ENCODE assay signal across 22 cellular contexts in genomic region chr2:180781276-180781675, GRCh38.
DNase-seq lines count a peak whose midpoint lies in the region; ATAC-seq and TF ChIP-seq lines count a peak whose summit lies in the region.
"Had no signal": no experiment of that assay in that cellular context is flagged by ENCODE, and none has a peak within 500 bp of the region (broad histone marks: within the 10 kb centered on the region; RNA-seq: fewer than 3 reads in every experiment).

No MANE protein-coding gene starts in this region.

- no peak for TF ChIP-seq POLR2A in ovary (IDR thresholded peaks at IDR 0.05)

- TF ChIP-seq CTCF in choroid plexus epithelial cell (conservative IDR thresholded peaks at IDR 0.05; ENCODE audit: low read depth, low read length) (no peak), ovary (IDR thresholded peaks at IDR 0.05) (no peak)

- H3K9me3 Mint-ChIP-seq in activated naive CD8-positive, alpha-beta T cell treated with anti-CD3 and anti-CD28 coated beads, Interleukin-2, amount 50 U/mL, for 24 hours: no peaks in the 10 kb centered on the region

- 90 to 96% (median 93%) methylated on average over 2 of the region's 2 CpGs for whole genome bisulfite sequencing in ovary, 3 donors

- peak; percentile 35 for DNase-seq in Daoy (ENCODE audit: low read depth)
- peak; percentile 19 for DNase-seq in M059J (ENCODE audit: low read depth)
- DNase-seq in RPMI7951 (ENCODE audit: low read depth): peak; percentile 7
- DNase-seq in choroid plexus epithelial cell (ENCODE audit: low read depth): peak; percentile 13
- DNase-seq in activated naive CD8-positive, alpha-beta T cell treated with anti-CD3 and anti-CD28 coated beads, Interleukin-2, amount 50 U/mL, for 24 hours: no peak
- no peak for DNase-seq in activated gamma-delta T cell (lab: John Stamatoyannopoulos, UW)
- DNase-seq in OCI-M2 (lab: John Stamatoyannopoulos, UW; ENCODE audit: unreplicated experiment): no peak
- DNase-seq in ovary: no peak
- DNase-seq: ACHN; Calu3; DND-41; NCI-H1092 treated with DMSO at 0.1 percent for 48 hours; NCI-H1694; NCI-H2029 treated with DMSO at 0.1 percent for 48 hours; NCI-H2227 treated with DMSO at 0.1 percent for 48 hours; NCI-H510A treated with DMSO at 0.1 percent for 48 hours; NCI-H82; NK-92 treated with Interleukin-12 subunit alpha and Interleukin-12 subunit beta, amount 100 ng/mL, for 24 hours; SHP77 treated with DMSO at 0.1 percent for 48 hours had no signal

- ATAC-seq in activated naive CD8-positive, alpha-beta T cell treated with anti-CD3 and anti-CD28 coated beads, Interleukin-2, amount 50 U/mL, for 24 hours: no peak

- no peaks in the 10 kb centered on the region for H3K4me1 ChIP-seq in ovary (ENCODE audit: insufficient read depth)

- no peak overlapping the region for H3K4me3 Mint-ChIP-seq in activated naive CD8-positive, alpha-beta T cell treated with anti-CD3 and anti-CD28 coated beads, Interleukin-2, amount 50 U/mL, for 24 hours
- H3K4me3 Mint-ChIP-seq: IgD-negative memory B cell had no signal

- H3K4me3 ChIP-seq in choroid plexus epithelial cell (ENCODE audit: low read depth, low read length) (no peak overlapping the region), ovary (no peak overlapping the region)

- no peak for TF ChIP-seq EP300 in ovary (IDR thresholded peaks at IDR 0.05)

- no peaks in the 10 kb centered on the region for H3K27me3 Mint-ChIP-seq in activated naive CD8-positive, alpha-beta T cell treated with anti-CD3 and anti-CD28 coated beads, Interleukin-2, amount 50 U/mL, for 24 hours

- no peaks in the 10 kb centered on the region for H3K9me3 ChIP-seq in ovary

- H3K27ac ChIP-seq in ovary: no peak overlapping the region
- H3K27ac ChIP-seq: HL-60, KMS-11 had no signal

- H3K36me3 ChIP-seq in ovary: no peaks in the 10 kb centered on the region

- H3K27ac Mint-ChIP-seq in activated naive CD8-positive, alpha-beta T cell treated with anti-CD3 and anti-CD28 coated beads, Interleukin-2, amount 50 U/mL, for 24 hours: no peak overlapping the region

- H3K36me3 Mint-ChIP-seq in activated naive CD8-positive, alpha-beta T cell treated with anti-CD3 and anti-CD28 coated beads, Interleukin-2, amount 50 U/mL, for 24 hours (ENCODE audit: low read depth): no peaks in the 10 kb centered on the region
- H3K36me3 Mint-ChIP-seq: IgD-negative memory B cell had no signal

- intact Hi-C loops in ovary (cut with DNase I): no loop called here

- H3K4me1 Mint-ChIP-seq in activated naive CD8-positive, alpha-beta T cell treated with anti-CD3 and anti-CD28 coated beads, Interleukin-2, amount 50 U/mL, for 24 hours: no peaks in the 10 kb centered on the region
- H3K4me1 Mint-ChIP-seq: IgD-negative memory B cell had no signal

- H3K27me3 ChIP-seq in ovary: no peaks in the 10 kb centered on the region

Comparison
In these comparisons a context has a peak if more than half of its experiments do, and no peak if none do; other contexts are left out.
1. DNase-seq: peak in Daoy (single experiment), M059J (single experiment), RPMI7951 (single experiment) and choroid plexus epithelial cell (single experiment); none in activated naive CD8-positive, alpha-beta T cell treated with anti-CD3 and anti-CD28 coated beads, Interleukin-2, amount 50 U/mL, for 24 hours (single experiment), activated gamma-delta T cell (single experiment), OCI-M2 (single experiment) and ovary (0 of 5).